12 cellular contexts compared by ENCODE assay signal in genomic region chr1:109803901-109804331, GRCh38. TPM values are rescaled to one million over a fixed set of nuclear protein-coding genes. Genes with fewer than 3 reads are reported as not detected.
A peak's percentile ranks its signal among the peaks of the same experiment; 100 is the strongest.
DNase-seq lines count a peak whose midpoint lies in the region; ATAC-seq and TF ChIP-seq lines count a peak whose summit lies in the region.
"Had no signal": no experiment of that assay in that cellular context is flagged by ENCODE, and none has a peak within 500 bp of the region (broad histone marks: within the 10 kb centered on the region; RNA-seq: fewer than 3 reads in every experiment).

No MANE protein-coding gene starts in this region.

- H3K4me3 ChIP-seq in Panc1 (ENCODE audit: low read depth in 2 of 2, low read length in 2 of 2) = no peak overlapping the region
- H3K4me3 ChIP-seq in coronary artery = no peak overlapping the region
- no peak overlapping the region for H3K4me3 ChIP-seq in skeletal muscle satellite cell (ENCODE audit: low read length)

- H3K27me3 ChIP-seq in Panc1 (ENCODE audit: control insufficient read depth, insufficient read depth, low read length) = no peaks in the 10 kb centered on the region
- no peaks in the 10 kb centered on the region for H3K27me3 ChIP-seq in skeletal muscle satellite cell (ENCODE audit: control insufficient read depth, insufficient read depth, low read length)

- no peak for ATAC-seq in Panc1
- ATAC-seq in GM18511 (IDR thresholded peaks at IDR 0.05; ENCODE audit: unreplicated experiment) = no peak

- H3K4me2 ChIP-seq in skeletal muscle satellite cell (ENCODE audit: low read length) = peak overlapping the region; percentile 37

- no peak overlapping the region for H3K9ac ChIP-seq in skeletal muscle satellite cell (ENCODE audit: low read depth, low read length)

- H3K27ac ChIP-seq in Panc1 (ENCODE audit: low read length) (peak overlapping the region; percentile 80), coronary artery (no peak overlapping the region)

- peaks cover 47% of the 10 kb centered on the region for H3K4me1 Mint-ChIP-seq in activated naive CD4-positive, alpha-beta T cell treated with anti-CD3 and anti-CD28 coated beads for 36 hours (ENCODE audit: low read depth)
- no peaks in the 10 kb centered on the region for H3K4me1 Mint-ChIP-seq in MCF 10A (ENCODE audit: insufficient read depth, unreplicated experiment)

- H3K36me3 Mint-ChIP-seq in activated naive CD4-positive, alpha-beta T cell treated with anti-CD3 and anti-CD28 coated beads for 36 hours (ENCODE audit: low read depth) = no peaks in the 10 kb centered on the region
- H3K36me3 Mint-ChIP-seq in MCF 10A (ENCODE audit: insufficient read depth, unreplicated experiment) = no peaks in the 10 kb centered on the region

- peaks cover 39% of the 10 kb centered on the region for H3K4me1 ChIP-seq in Panc1 (ENCODE audit: control insufficient read depth, insufficient read depth, low read length)
- peaks cover 51% of the 10 kb centered on the region for H3K4me1 ChIP-seq in skeletal muscle satellite cell (ENCODE audit: control insufficient read depth, insufficient read depth, low read length)

- H3K9me3 Mint-ChIP-seq in activated naive CD4-positive, alpha-beta T cell treated with anti-CD3 and anti-CD28 coated beads for 36 hours = no peaks in the 10 kb centered on the region
- H3K9me3 Mint-ChIP-seq in MCF 10A (ENCODE audit: unreplicated experiment) = no peaks in the 10 kb centered on the region

- in situ Hi-C loops in Panc1 (cut with HindIII; ENCODE audit: low pct_unique_long_range_greater_than_20kb, low sequenced_read_pairs) = no loop called here

- BruUV-seq in Panc1 (replicated peaks; lab: Mats Ljungman, UMichigan) = no TSS peak
- no TSS peak for BruUV-seq in MCF 10A (replicated peaks; lab: Mats Ljungman, UMichigan)

- H3K9me3 ChIP-seq in Panc1 (ENCODE audit: control insufficient read depth, insufficient read depth, low read depth, low read length) (no peaks in the 10 kb centered on the region), skeletal muscle satellite cell (replicated peaks; ENCODE audit: low read length) (no peaks in the 10 kb centered on the region)

- CTCF ChIA-PET in activated naive CD4-positive, alpha-beta T cell treated with anti-CD3 and anti-CD28 coated beads for 36 hours (lab: Charles Lee) = interaction anchor here (3.0 to 3.6 kb wide), 2 partner anchors 13 to 180 kb away, joined by 15 to 37 read pairs; partner anchors contain the start of gene AHCYL1
- CTCF ChIA-PET in Panc1 (lab: Charles Lee) (interaction anchor here (0.5 kb wide), 1 partner anchor 14 kb away, joined by 3 read pairs; no protein-coding TSS in a partner anchor), MCF 10A (lab: Yijun Ruan, JAX) (no interaction called here)

- TF ChIP-seq CTCF in Panc1 (IDR thresholded peaks at IDR 0.05) (no peak), coronary artery (IDR thresholded peaks at IDR 0.05) (no peak), MCF 10A (IDR thresholded peaks at IDR 0.05; ENCODE audit: unreplicated experiment) (no peak)

- POLR2A ChIA-PET in Panc1 (lab: Charles Lee) (no interaction called here), MCF 10A (lab: Yijun Ruan, JAX) (no interaction called here)

- H3K27me3 Mint-ChIP-seq in activated naive CD4-positive, alpha-beta T cell treated with anti-CD3 and anti-CD28 coated beads for 36 hours (ENCODE audit: low read depth) = no peaks in the 10 kb centered on the region
- H3K27me3 Mint-ChIP-seq in MCF 10A (ENCODE audit: insufficient read depth, unreplicated experiment) = no peaks in the 10 kb centered on the region

- intact Hi-C loops in activated naive CD4-positive, alpha-beta T cell treated with anti-CD3 and anti-CD28 coated beads for 36 hours (cut with micrococcal nuclease) = loop anchor here (5.0 kb wide), 1 partner anchor 533 kb away; the partner anchor contains the start of gene RBM15
- intact Hi-C loops in Panc1 (cut with micrococcal nuclease; ENCODE audit: unreplicated experiment) (no loop called here), MCF 10A (cut with micrococcal nuclease) (no loop called here)

- DNase-seq in activated naive CD4-positive, alpha-beta T cell treated with anti-CD3 and anti-CD28 coated beads for 36 hours = peak; percentile 10
- DNase-seq in activated naive CD4-positive, alpha-beta T cell treated with Interleukin-2 at 50 U/mL for 16 hours = no peak
- DNase-seq in Panc1 (ENCODE audit: low read depth, low spot score) = no peak
- peak; percentile 76 for DNase-seq in coronary artery (ENCODE audit: low spot score)
- no peak for DNase-seq in MCF 10A (ENCODE audit: unreplicated experiment)
- DNase-seq in RKO (ENCODE audit: low spot score) = no peak
- DNase-seq: AML-193; MV-4-11; NCI-H510A treated with DMSO at 0.1 percent for 48 hours; stimulated activated CD4-positive, alpha-beta T cell treated with anti-CD3 and anti-CD28 coated beads, Interleukin-15, amount 100 ng/mL, for 24 hours had no signal

- no peak overlapping the region for H3K4me3 Mint-ChIP-seq in activated naive CD4-positive, alpha-beta T cell treated with anti-CD3 and anti-CD28 coated beads for 36 hours
- H3K4me3 Mint-ChIP-seq in MCF 10A (ENCODE audit: unreplicated experiment) = no peak overlapping the region

- peak overlapping the region; percentile 58 for H3K27ac Mint-ChIP-seq in activated naive CD4-positive, alpha-beta T cell treated with anti-CD3 and anti-CD28 coated beads for 36 hours
- no peak overlapping the region for H3K27ac Mint-ChIP-seq in MCF 10A (ENCODE audit: low read depth, unreplicated experiment)

- H3K36me3 ChIP-seq in Panc1 (ENCODE audit: control insufficient read depth, insufficient read depth, low read length) (no peaks in the 10 kb centered on the region), skeletal muscle satellite cell (ENCODE audit: insufficient read depth, low read length) (no peaks in the 10 kb centered on the region)

RNA-seq across cellular contexts. Expression of gene EPS8L3, which starts 40.2 kb away (rescaled TPM):
- not detected for total RNA-seq in activated naive CD4-positive, alpha-beta T cell treated with anti-CD3 and anti-CD28 coated beads for 36 hours
- total RNA-seq in Panc1 (2021; ENCODE audit: unreplicated experiment) (not detected), MCF 10A (2022) (not detected in 2 replicates)
- polyA plus RNA-seq in Panc1 (2012; ENCODE audit: insufficient read length) = not detected
- not detected in 2 replicates for total RNA-seq in skeletal muscle satellite cell (2012; rRNA removed)

Comparison
In these comparisons a context has a peak if more than half of its experiments do, and no peak if none do; other contexts are left out.
1. DNase-seq: peak in activated naive CD4-positive, alpha-beta T cell treated with anti-CD3 and anti-CD28 coated beads for 36 hours (single experiment) and coronary artery (single experiment); none in activated naive CD4-positive, alpha-beta T cell treated with Interleukin-2 at 50 U/mL for 16 hours (single experiment), Panc1 (single experiment), MCF 10A (single experiment) and RKO (single experiment).